In genomic region chr3:85162905-85163304, GRCh38 we compare ENCODE assay signal across 1 cellular context.
TF ChIP-seq lines count a peak whose summit lies in the region.

No MANE protein-coding gene starts in this region.

TF ChIP-seq in GM23338, 12 proteins besides CTCF, POLR2A, EP300 and RAD21 (continued from another document):
- TF ChIP-seq ETS1 (IDR thresholded peaks at IDR 0.05) (no peak), JUNB (IDR thresholded peaks at IDR 0.05; ENCODE audit: unreplicated experiment) (no peak), ZNF331 (CRISPR knock-in tag; IDR thresholded peaks at IDR 0.05; ENCODE audit: low read depth) (no peak)
